Comparison of ENCODE assay signal across 17 cellular contexts in genomic region chr11:86052697-86053641, GRCh38. TPM values are rescaled to one million over a fixed set of nuclear protein-coding genes. Genes with fewer than 3 reads are reported as not detected.
DNase-seq lines count a peak whose midpoint lies in the region; ATAC-seq, FAIRE-seq and TF ChIP-seq lines count a peak whose summit lies in the region.
"Had no signal": no experiment of that assay in that cellular context is flagged by ENCODE, and none has a peak within 500 bp of the region (broad histone marks: within the 10 kb centered on the region; RNA-seq: fewer than 3 reads in every experiment).

No MANE protein-coding gene starts in this region.

- H3K9me3 Mint-ChIP-seq in stimulated activated naive CD8-positive, alpha-beta T cell treated with anti-CD3 and anti-CD28 coated beads, Interleukin-15, Interleukin-2, amounts not matched to agents 100 ng/mL and 50 ng/mL, for 24 hours, result peaks cover 7% of the 10 kb centered on the region
- no peaks in the 10 kb centered on the region for H3K9me3 Mint-ChIP-seq in activated T-helper 17 cell treated with anti-CD3 and anti-CD28 coated beads, Interleukin-2, amount 50 U/mL, for 72 hours
- peaks cover 2% of the 10 kb centered on the region for H3K9me3 Mint-ChIP-seq in memory B cell

- H3K4me3 Mint-ChIP-seq in stimulated activated naive CD8-positive, alpha-beta T cell treated with anti-CD3 and anti-CD28 coated beads, Interleukin-15, Interleukin-2, amounts not matched to agents 100 ng/mL and 50 ng/mL, for 24 hours, result peak overlapping the region; percentile 33
- H3K4me3 Mint-ChIP-seq in activated T-helper 17 cell treated with anti-CD3 and anti-CD28 coated beads, Interleukin-2, amount 50 U/mL, for 72 hours, result peak overlapping the region; percentile 35
- H3K4me3 Mint-ChIP-seq in memory B cell, result peak overlapping the region; percentile 22

- H3K27me3 ChIP-seq in sigmoid colon, result no peaks in the 10 kb centered on the region
- H3K27me3 ChIP-seq: adrenal gland had no signal

- 81 to 86% methylated on average over 10 of the region's 10 CpGs for WGBS in sigmoid colon, 2 donors

- H3K4me1 ChIP-seq in sigmoid colon, result peaks cover 0 to 76% (median 60%) of the 10 kb centered on the region in 4 donors

- no peak for TF ChIP-seq POLR2A in sigmoid colon (IDR thresholded peaks at IDR 0.05)

- no peak for DNase-seq in stimulated activated naive CD8-positive, alpha-beta T cell treated with anti-CD3 and anti-CD28 coated beads, Interleukin-15, Interleukin-2, amounts not matched to agents 100 U/mL and 50 U/mL, for 24 hours
- no peak for DNase-seq in memory B cell (ENCODE audit: low spot score in 2 of 2)
- DNase-seq in DMS153 treated with DMSO at 0.1 percent for 48 hours (lab: John Stamatoyannopoulos, UW; ENCODE audit: unreplicated experiment), result no peak
- no peak for DNase-seq in sigmoid colon
- no peak for DNase-seq in RCC 7860 (ENCODE audit: low spot score)
- DNase-seq: activated CD8-positive, alpha-beta memory T cell treated with anti-CD3 and anti-CD28 coated beads for 24 hours; effector CD4-positive, alpha-beta T cell; foreskin melanocyte; HCEC 1CT; NCI-H1092 treated with DMSO at 0.1 percent for 48 hours; NCI-H345; PC-9; stimulated activated CD4-positive, alpha-beta T cell treated with anti-CD3 and anti-CD28 coated beads, Interleukin-4, amount 100 ng/mL, for 1 hour had no signal

- H3K9me3 ChIP-seq in sigmoid colon, result no peaks in the 10 kb centered on the region
- H3K9me3 ChIP-seq: adrenal gland had no signal

- peak overlapping the region in 1 of 4 donors; percentile 22 for H3K27ac ChIP-seq in sigmoid colon
- H3K27ac ChIP-seq: PC-9 had no signal

- no peak for TF ChIP-seq CTCF in sigmoid colon (IDR thresholded peaks at IDR 0.05)

- FAIRE-seq in RCC 7860 (lab: Jason Lieb, UNC), result no peak

- no peaks in the 10 kb centered on the region for H3K27me3 Mint-ChIP-seq in stimulated activated naive CD8-positive, alpha-beta T cell treated with anti-CD3 and anti-CD28 coated beads, Interleukin-15, Interleukin-2, amounts not matched to agents 100 ng/mL and 50 ng/mL, for 24 hours
- no peaks in the 10 kb centered on the region for H3K27me3 Mint-ChIP-seq in activated T-helper 17 cell treated with anti-CD3 and anti-CD28 coated beads, Interleukin-2, amount 50 U/mL, for 72 hours
- H3K27me3 Mint-ChIP-seq in memory B cell, result no peaks in the 10 kb centered on the region

- peak overlapping the region; percentile 62 for H3K27ac Mint-ChIP-seq in stimulated activated naive CD8-positive, alpha-beta T cell treated with anti-CD3 and anti-CD28 coated beads, Interleukin-15, Interleukin-2, amounts not matched to agents 100 ng/mL and 50 ng/mL, for 24 hours
- H3K27ac Mint-ChIP-seq in activated T-helper 17 cell treated with anti-CD3 and anti-CD28 coated beads, Interleukin-2, amount 50 U/mL, for 72 hours, result peak overlapping the region; percentile 63
- peak overlapping the region; percentile 28 for H3K27ac Mint-ChIP-seq in memory B cell

- H3K4me1 Mint-ChIP-seq in stimulated activated naive CD8-positive, alpha-beta T cell treated with anti-CD3 and anti-CD28 coated beads, Interleukin-15, Interleukin-2, amounts not matched to agents 100 ng/mL and 50 ng/mL, for 24 hours (ENCODE audit: low read depth), result peaks cover 98% of the 10 kb centered on the region
- H3K4me1 Mint-ChIP-seq in activated T-helper 17 cell treated with anti-CD3 and anti-CD28 coated beads, Interleukin-2, amount 50 U/mL, for 72 hours, result peaks cover 52% of the 10 kb centered on the region
- H3K4me1 Mint-ChIP-seq in memory B cell, result peaks cover 48% of the 10 kb centered on the region

- no peak for TF ChIP-seq EP300 in sigmoid colon (IDR thresholded peaks at IDR 0.05)

- H3K36me3 ChIP-seq in sigmoid colon, result no peaks in the 10 kb centered on the region
- H3K36me3 ChIP-seq: adrenal gland had no signal

- no peak for ATAC-seq in stimulated activated naive CD8-positive, alpha-beta T cell treated with anti-CD3 and anti-CD28 coated beads, Interleukin-15, Interleukin-2, amounts not matched to agents 100 U/mL and 50 U/mL, for 24 hours
- no peak for ATAC-seq in activated T-helper 17 cell treated with anti-CD3 and anti-CD28 coated beads, Interleukin-2, amount 50 U/mL, for 72 hours (replicated peaks)
- ATAC-seq in memory B cell (ENCODE audit: low read depth) (peak; percentile 37), HG03439 (IDR thresholded peaks at IDR 0.05; ENCODE audit: unreplicated experiment) (no peak)

- no peak overlapping the region for H3K4me3 ChIP-seq in sigmoid colon
- H3K4me3 ChIP-seq: adrenal gland, PC-9 had no signal

- intact Hi-C loops in sigmoid colon (cut with DNase I), result no loop called here

- H3K36me3 Mint-ChIP-seq in stimulated activated naive CD8-positive, alpha-beta T cell treated with anti-CD3 and anti-CD28 coated beads, Interleukin-15, Interleukin-2, amounts not matched to agents 100 ng/mL and 50 ng/mL, for 24 hours (ENCODE audit: low read depth), result peaks cover 46% of the 10 kb centered on the region
- peaks cover 41% of the 10 kb centered on the region for H3K36me3 Mint-ChIP-seq in activated T-helper 17 cell treated with anti-CD3 and anti-CD28 coated beads, Interleukin-2, amount 50 U/mL, for 72 hours (ENCODE audit: low read depth)
- peaks cover 19% of the 10 kb centered on the region for H3K36me3 Mint-ChIP-seq in memory B cell

RNA-seq across cellular contexts. Expression of gene PICALM, which starts 15.9 kb away (rescaled TPM):
- 100 to 1,000 TPM in 1 of 2 donors, 10 to 100 TPM in 1; 87.9 to 134 TPM for total RNA-seq in activated T-helper 17 cell treated with anti-CD3 and anti-CD28 coated beads, Interleukin-2, amount 50 U/mL, for 72 hours
- 100 to 1,000 TPM; 213 to 250 (median 230) TPM for total RNA-seq in sigmoid colon
- 100 to 1,000 TPM in 1 of 3 donors, 10 to 100 TPM in 2; 55.3 to 100 (median 81.1) TPM for polyA plus RNA-seq in sigmoid colon
